In genomic region chr4:182916483-182917181, GRCh38 we compare ENCODE assay signal across 8 cellular contexts. TPM values are rescaled to one million over a fixed set of nuclear protein-coding genes. Genes with fewer than 3 reads are reported as not detected.
A peak's percentile ranks its signal among the peaks of the same experiment; 100 is the strongest.
DNase-seq lines count a peak whose midpoint lies in the region; ATAC-seq and TF ChIP-seq lines count a peak whose summit lies in the region.

No MANE protein-coding gene starts in this region.

- peaks cover 0 to 8% of the 10 kb centered on the region in 2 donors for H3K4me1 ChIP-seq in ascending aorta

- H3K9me3 ChIP-seq in ascending aorta = no peaks in the 10 kb centered on the region

- intact Hi-C loops in ascending aorta (cut with DNase I) = loop anchor here (1.0 to 10.0 kb wide), 5 partner anchors 178 to 1621 kb away; partner anchors contain the start of genes CDKN2AIP and WWC2

- H3K4me3 ChIP-seq in ascending aorta = peak overlapping the region; percentile 76 to 87
- peak overlapping the region; percentile 67 for H3K4me3 ChIP-seq in iPS-11a (ENCODE audit: low read depth, low read length)
- H3K4me3 ChIP-seq in skeletal muscle cell (ENCODE audit: low read depth, low read length) = peak overlapping the region; percentile 67

- no peaks in the 10 kb centered on the region for H3K27me3 ChIP-seq in ascending aorta

- H3K36me3 ChIP-seq in ascending aorta = peaks cover 14 to 27% of the 10 kb centered on the region in 2 donors

- no peak for TF ChIP-seq CTCF in C4-2B (conservative IDR thresholded peaks at IDR 0.05)
- no peak for TF ChIP-seq CTCF in ascending aorta (IDR thresholded peaks at IDR 0.05)

- peak overlapping the region; percentile 82 for H3K27ac ChIP-seq in C4-2B
- H3K27ac ChIP-seq in ascending aorta = peak overlapping the region; percentile 86 to 94

- ATAC-seq in GM19324 (IDR thresholded peaks at IDR 0.05; ENCODE audit: low FRiP score, unreplicated experiment) (peak; percentile 24), HG03354 (IDR thresholded peaks at IDR 0.05; ENCODE audit: poor library complexity, severe bottlenecking, unreplicated experiment) (peak; percentile 26)

- DNase-seq in RKO (ENCODE audit: low spot score) = peak; percentile 70
- peak in 1 of 2 donors; percentile 81 for DNase-seq in ascending aorta (ENCODE audit: low spot score in 2 of 2)
- DNase-seq in skeletal muscle cell (ENCODE audit: low read depth) = no peak
- no peak for DNase-seq in DMS114 treated with DMSO at 0.1 percent for 48 hours (lab: John Stamatoyannopoulos, UW; ENCODE audit: unreplicated experiment)

RNA-seq across cellular contexts. Expression of gene DCTD, which starts 0.6 kb away (rescaled TPM):
- 17.2 TPM for total RNA-seq in ascending aorta
